1 cellular context compared by ENCODE assay signal in genomic region chr18:6714027-6714426, GRCh38.
TF ChIP-seq lines count a peak whose summit lies in the region.

No MANE protein-coding gene starts in this region.

TF ChIP-seq in IMR-90, 13 proteins besides CTCF, POLR2A, EP300 and RAD21 (continued from another document):
- no peak for TF ChIP-seq MXI1 (IDR thresholded peaks at IDR 0.05; ENCODE audit: borderline replicate concordance, low read depth, low read length)
- TF ChIP-seq BHLHE40 (IDR thresholded peaks at IDR 0.05; ENCODE audit: low read depth, low read length) = no peak
- no peak for TF ChIP-seq MAFK (IDR thresholded peaks at IDR 0.05; ENCODE audit: low read depth, low read length)
- no peak for TF ChIP-seq NFE2L2 (IDR thresholded peaks at IDR 0.05; ENCODE audit: low read depth, low read length)
- TF ChIP-seq FOS (IDR thresholded peaks at IDR 0.05; ENCODE audit: low read depth, low read length) = no peak
- TF ChIP-seq ELK1 (IDR thresholded peaks at IDR 0.05; ENCODE audit: borderline replicate concordance, low read depth, low read length) = no peak
- TF ChIP-seq RFX5 (IDR thresholded peaks at IDR 0.05; ENCODE audit: low read depth, low read length) = no peak
- no peak for TF ChIP-seq CEBPB (IDR thresholded peaks at IDR 0.05; ENCODE audit: low read depth, low read length)
